In genomic region chr12:124930576-124930975, GRCh38 we compare ENCODE assay signal across 19 cellular contexts.
"Had no signal": no experiment of that assay in that cellular context is flagged by ENCODE, and none has a peak within 500 bp of the region (broad histone marks: within the 10 kb centered on the region; RNA-seq: fewer than 3 reads in every experiment).

No MANE protein-coding gene starts in this region.

- H3K27me3 ChIP-seq: ascending aorta, breast epithelium, left lung, ovary, testis had no signal

- H3K36me3 Mint-ChIP-seq: WTC11 had no signal

- DNase-seq: activated CD4-positive, alpha-beta T cell treated with anti-CD3 and anti-CD28 coated beads, Interleukin-2, amount 50 U/mL, for 1 hour; activated naive CD4-positive, alpha-beta T cell treated with anti-CD3 and anti-CD28 coated beads, Interleukin-2, amount 10 ng/mL, durations not matched to agents 7 days and 5 days; hypothalamus; mammary epithelial cell; psoas muscle; small intestine; stimulated activated CD4-positive, alpha-beta T cell treated with anti-CD3 and anti-CD28 coated beads, Interleukin-15, amount 100 ng/mL, for 24 hours; stimulated activated CD4-positive, alpha-beta T cell treated with anti-CD3 and anti-CD28 coated beads, Interleukin-2, amount 100 ng/mL, for 48 hours; testis had no signal

- H3K9me3 Mint-ChIP-seq: activated naive CD4-positive, alpha-beta T cell treated with anti-CD3 and anti-CD28 coated beads, Interleukin-2, amount 10 ng/mL, durations not matched to agents 7 days and 5 days; activated T-helper 2 cell treated with anti-CD3 and anti-CD28 coated beads, Interferon-gamma antibody, Interleukin-2, Interleukin-4, amounts not matched to agents 10 μg/mL and 5 μg/mL and 100 μg/mL, durations not matched to agents 14 hours and 24 hours and 36 hours; T-helper 2 cell treated with Interferon-gamma antibody and Interleukin-4, amounts not matched to agents 5 μg/mL and 100 μg/mL, for 36 hours; WTC11 had no signal

- H3K4me1 ChIP-seq: breast epithelium had no signal

- H3K27ac ChIP-seq: ascending aorta, coronary artery, left lung, ovary, testis had no signal

- H3K27ac Mint-ChIP-seq: activated naive CD4-positive, alpha-beta T cell treated with anti-CD3 and anti-CD28 coated beads, Interleukin-2, amount 10 ng/mL, durations not matched to agents 7 days and 5 days; activated T-helper 2 cell treated with anti-CD3 and anti-CD28 coated beads, Interferon-gamma antibody, Interleukin-2, Interleukin-4, amounts not matched to agents 10 μg/mL and 5 μg/mL and 100 μg/mL, durations not matched to agents 14 hours and 24 hours and 36 hours; T-helper 2 cell treated with Interferon-gamma antibody and Interleukin-4, amounts not matched to agents 5 μg/mL and 100 μg/mL, for 36 hours; type B pancreatic cell; WTC11 had no signal

- H3K36me3 ChIP-seq: ascending aorta, breast epithelium, left lung, ovary had no signal

- H3K4me3 ChIP-seq: ascending aorta, breast epithelium, coronary artery, left lung, ovary, psoas muscle, testis had no signal

- H3K4me3 Mint-ChIP-seq: activated naive CD4-positive, alpha-beta T cell treated with anti-CD3 and anti-CD28 coated beads, Interleukin-2, amount 10 ng/mL, durations not matched to agents 7 days and 5 days; T-helper 2 cell treated with Interferon-gamma antibody and Interleukin-4, amounts not matched to agents 5 μg/mL and 100 μg/mL, for 36 hours; type B pancreatic cell; WTC11 had no signal

- ATAC-seq: left lung, psoas muscle, right cardiac atrium, WTC11 had no signal

- H3K9me3 ChIP-seq: ascending aorta, breast epithelium, left lung, ovary, psoas muscle, testis had no signal
